Comparison of ENCODE assay signal across 4 cellular contexts in genomic region chr7:155540553-155540952, GRCh38. TPM values are rescaled to one million over a fixed set of nuclear protein-coding genes. Genes with fewer than 3 reads are reported as not detected.
"Had no signal": no experiment of that assay in that cellular context is flagged by ENCODE, and none has a peak within 500 bp of the region (broad histone marks: within the 10 kb centered on the region; RNA-seq: fewer than 3 reads in every experiment).

No MANE protein-coding gene starts in this region.

- ATAC-seq: GM12878 had no signal

- DNase-seq: GDM1, GF-D8 had no signal

- H3K4me3 ChIP-seq: GM12878 had no signal

RNA-seq across cellular contexts. Expression of gene CNPY1, which starts 5.8 kb away (rescaled TPM):
- total RNA-seq: G401, GM12878 had no signal
- polyA plus RNA-seq: GM12878 had no signal
